In genomic region chr1:6039031-6039430, GRCh38 we compare ENCODE assay signal across 22 cellular contexts.
"Had no signal": no experiment of that assay in that cellular context is flagged by ENCODE, and none has a peak within 500 bp of the region (broad histone marks: within the 10 kb centered on the region; RNA-seq: fewer than 3 reads in every experiment).

No MANE protein-coding gene starts in this region.

- H3K27me3 Mint-ChIP-seq: naive B cell; stimulated activated memory B cell treated with anti-CD40 and anti-IgM and Interleukin-4, amounts not matched to agents 10 μg/mL and 1 μg/mL and 100 μg/mL, for 72 hours; stimulated activated naive CD8-positive, alpha-beta T cell treated with anti-CD3 and anti-CD28 coated beads, Interleukin-15, Interleukin-2, amounts not matched to agents 100 ng/mL and 50 ng/mL, for 24 hours had no signal

- H3K4me1 ChIP-seq: foreskin keratinocyte, gastroesophageal sphincter, prostate gland, sigmoid colon, transverse colon, upper lobe of right lung, uterus had no signal

- H3K27ac Mint-ChIP-seq: mesothelial cell of epicardium; stimulated activated memory B cell treated with anti-CD40 and anti-IgM and Interleukin-4, amounts not matched to agents 10 μg/mL and 1 μg/mL and 100 μg/mL, for 72 hours; stimulated activated naive CD8-positive, alpha-beta T cell treated with anti-CD3 and anti-CD28 coated beads, Interleukin-15, Interleukin-2, amounts not matched to agents 100 ng/mL and 50 ng/mL, for 24 hours had no signal

- H3K4me3 ChIP-seq: esophagus muscularis mucosa, gastroesophageal sphincter, heart left ventricle, hepatocyte, left lung, mucosa of descending colon, prostate gland, right atrium auricular region, sigmoid colon, transverse colon, upper lobe of right lung, uterus had no signal

- DNase-seq: cerebellar nuclear complex; effector CD8-positive, alpha-beta T cell; foreskin keratinocyte; heart left ventricle; left cardiac atrium; mesenchymal stem cell; mucosa of descending colon; naive B cell; sigmoid colon; stimulated activated CD4-positive, alpha-beta T cell treated with anti-CD3 and anti-CD28 coated beads, Interleukin-4, amount 100 ng/mL, for 4 hours; transverse colon; upper lobe of right lung; uterus had no signal

- H3K36me3 ChIP-seq: prostate gland, right atrium auricular region, sigmoid colon, transverse colon, upper lobe of right lung, uterus had no signal

- H3K27me3 ChIP-seq: heart left ventricle, hepatocyte, left lung, right atrium auricular region, sigmoid colon, transverse colon, upper lobe of right lung, uterus had no signal

- H3K4me2 ChIP-seq: hepatocyte had no signal

- H3K36me3 Mint-ChIP-seq: mesothelial cell of epicardium had no signal

- H3K9me3 ChIP-seq: esophagus muscularis mucosa, gastroesophageal sphincter, heart left ventricle, left lung, mucosa of descending colon, prostate gland, right atrium auricular region, sigmoid colon, transverse colon, upper lobe of right lung, uterus had no signal

- ATAC-seq: foreskin keratinocyte; gastroesophageal sphincter; heart left ventricle; left cardiac atrium; left lung; mucosa of descending colon; stimulated activated memory B cell treated with anti-CD40 and anti-IgM and Interleukin-4, amounts not matched to agents 10 μg/mL and 1 μg/mL and 100 μg/mL, for 72 hours; upper lobe of right lung had no signal

- H3K27ac ChIP-seq: esophagus muscularis mucosa, foreskin keratinocyte, gastroesophageal sphincter, heart left ventricle, hepatocyte, left lung, prostate gland, right atrium auricular region, sigmoid colon, transverse colon, upper lobe of right lung, uterus had no signal

- H3K9me3 Mint-ChIP-seq: mesothelial cell of epicardium; naive B cell; stimulated activated memory B cell treated with anti-CD40 and anti-IgM and Interleukin-4, amounts not matched to agents 10 μg/mL and 1 μg/mL and 100 μg/mL, for 72 hours; stimulated activated naive CD8-positive, alpha-beta T cell treated with anti-CD3 and anti-CD28 coated beads, Interleukin-15, Interleukin-2, amounts not matched to agents 100 ng/mL and 50 ng/mL, for 24 hours had no signal

- H3K4me3 Mint-ChIP-seq: mesothelial cell of epicardium; naive B cell; stimulated activated memory B cell treated with anti-CD40 and anti-IgM and Interleukin-4, amounts not matched to agents 10 μg/mL and 1 μg/mL and 100 μg/mL, for 72 hours; stimulated activated naive CD8-positive, alpha-beta T cell treated with anti-CD3 and anti-CD28 coated beads, Interleukin-15, Interleukin-2, amounts not matched to agents 100 ng/mL and 50 ng/mL, for 24 hours had no signal
